In the genomic region with DNA sequence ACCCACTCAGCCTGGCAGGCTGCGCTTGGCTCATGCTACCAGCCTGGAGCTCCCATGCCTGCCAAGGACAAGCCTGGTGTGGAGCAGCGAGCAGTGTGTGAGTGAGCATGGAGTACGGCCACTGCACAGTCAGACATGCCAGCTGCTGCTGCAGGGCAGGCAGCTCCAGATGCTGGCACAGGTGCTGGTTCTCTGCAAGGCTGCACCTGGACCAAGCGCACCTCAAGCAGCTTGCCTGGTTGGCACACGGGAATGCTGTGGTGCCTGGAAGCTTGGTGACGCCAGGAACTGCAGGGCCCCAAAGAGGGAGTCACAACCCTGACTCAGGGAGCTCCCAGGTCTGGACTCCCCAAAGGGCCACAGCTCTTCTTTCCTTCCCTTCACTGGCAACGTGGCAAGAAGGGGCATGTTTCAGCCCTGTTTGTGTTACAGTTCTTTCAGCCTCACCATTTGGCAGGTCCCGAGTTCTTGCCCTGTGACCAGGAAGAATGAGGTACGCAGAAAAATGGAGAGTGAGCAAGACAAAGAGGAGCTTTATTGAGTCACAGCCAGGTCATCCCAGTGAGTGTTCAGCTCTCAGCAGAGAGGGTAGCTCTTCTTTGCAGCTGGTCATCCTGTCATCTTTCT, we compare ENCODE assay signal across 17 cellular contexts. TPM values are rescaled to one million over a fixed set of nuclear protein-coding genes. Genes with fewer than 3 reads are reported as not detected.
DNase-seq lines count a peak whose midpoint lies in the region; ATAC-seq, FAIRE-seq and TF ChIP-seq lines count a peak whose summit lies in the region.
"Had no signal": no experiment of that assay in that cellular context is flagged by ENCODE, and none has a peak within 500 bp of the region (broad histone marks: within the 10 kb centered on the region; RNA-seq: fewer than 3 reads in every experiment).

No MANE protein-coding gene starts in this region.

- in situ Hi-C loops in GM23248 (cut with MboI), result no loop called here

- BruUV-seq in PC-3 (replicated peaks; lab: Mats Ljungman, UMichigan), result no TSS peak

- no peaks in the 10 kb centered on the region for H3F3A ChIP-seq in GM23248 (ENCODE audit: insufficient read depth)
- no peaks in the 10 kb centered on the region for H3F3A ChIP-seq in PC-3 (ENCODE audit: low read length, unreplicated experiment)

- H3K9me2 ChIP-seq in GM23248 (ENCODE audit: insufficient read depth), result no peaks in the 10 kb centered on the region
- no peaks in the 10 kb centered on the region for H3K9me2 ChIP-seq in PC-3 (replicated peaks; ENCODE audit: low read length)

- H4K20me1 ChIP-seq in GM23248 (ENCODE audit: insufficient read depth) (no peaks in the 10 kb centered on the region), PC-3 (ENCODE audit: low read length) (no peaks in the 10 kb centered on the region)

- H3K4me3 ChIP-seq in GM23248 (no peak overlapping the region), PC-3 (ENCODE audit: low read length) (no peak overlapping the region), esophagus squamous epithelium (no peak overlapping the region)
- H3K4me3 ChIP-seq: suprapubic skin had no signal

- CTCF ChIA-PET in PC-3 (lab: Charles Lee), result no interaction called here

- H2AFZ ChIP-seq in GM23248 (no peak overlapping the region), PC-3 (ENCODE audit: low read length) (no peak overlapping the region)

- ATAC-seq in PC-3 (peak; percentile 20; the same call in 1 of the 2 replicates), GM21576 (IDR thresholded peaks at IDR 0.05; ENCODE audit: unreplicated experiment) (no peak)
- ATAC-seq: activated CD8-positive, alpha-beta T cell treated with anti-CD3 and anti-CD28 coated beads for 36 hours; effector memory CD8-positive, alpha-beta T cell had no signal

- POLR2A ChIA-PET in PC-3 (lab: Charles Lee; ENCODE audit: unreplicated experiment), result no interaction called here

- intact Hi-C loops in PC-3 (cut with micrococcal nuclease), result no loop called here
- intact Hi-C loops in esophagus squamous epithelium (cut with DNase I), result no loop called here
- intact Hi-C loops in posterior cingulate gyrus (cut with DNase I), result no loop called here

- TF ChIP-seq CTCF in PC-3 (conservative IDR thresholded peaks at IDR 0.05; ENCODE audit: low read depth, low read length) (no peak), esophagus squamous epithelium (IDR thresholded peaks at IDR 0.05) (peak in 1 of 6 experiments; percentile 4)

- H3K9me3 ChIP-seq in GM23248 (ENCODE audit: low read depth), result no peaks in the 10 kb centered on the region
- H3K9me3 ChIP-seq in PC-3 (ENCODE audit: low read length), result no peaks in the 10 kb centered on the region
- no peaks in the 10 kb centered on the region for H3K9me3 ChIP-seq in esophagus squamous epithelium
- H3K9me3 ChIP-seq: suprapubic skin had no signal

- no peak for TF ChIP-seq POLR2A in esophagus squamous epithelium (IDR thresholded peaks at IDR 0.05)

- H3K79me2 ChIP-seq in GM23248 (ENCODE audit: insufficient read depth) (no peaks in the 10 kb centered on the region), PC-3 (ENCODE audit: low read length) (peaks cover 39% of the 10 kb centered on the region)

- H3K27ac ChIP-seq in GM23248 (no peak overlapping the region), PC-3 (ENCODE audit: low read length) (peak overlapping the region; percentile 33), esophagus squamous epithelium (peak overlapping the region; percentile 74 to 89 (median 78))
- H3K27ac ChIP-seq: suprapubic skin had no signal

- 85 to 86% methylated on average over 9 of the region's 9 CpGs for WGBS in GM23248 (ENCODE audit: low coverage in 1 of 2, low lambda C conversion rate in 2 of 2, missing lambda C conversion rate in 2 of 2), 2 experiments
- WGBS in esophagus squamous epithelium, 2 donors, result 51 to 63% methylated on average over 6 of the region's 9 CpGs

- H3K27me3 ChIP-seq in GM23248 (replicated peaks; ENCODE audit: insufficient read depth) (no peaks in the 10 kb centered on the region), PC-3 (ENCODE audit: low read length) (no peaks in the 10 kb centered on the region), esophagus squamous epithelium (no peaks in the 10 kb centered on the region)
- H3K27me3 ChIP-seq: suprapubic skin had no signal

- DNase-seq in GM23248 (peak; percentile 31), PC-3 (peak; percentile 38), esophagus squamous epithelium (lab: John Stamatoyannopoulos, UW) (no peak), posterior cingulate gyrus (peak in 9 of 10 donors; percentile 31 to 96 (median 71)), HTR-8/SVneo (ENCODE audit: insufficient read length, low spot score) (no peak), DMS114 treated with DMSO at 0.1 percent for 48 hours (lab: John Stamatoyannopoulos, UW; ENCODE audit: unreplicated experiment) (no peak)
- no peak for DNase-seq in stimulated activated CD4-positive, alpha-beta T cell treated with anti-CD3 and anti-CD28 coated beads, Interleukin-4, amount 100 ng/mL, for 24 hours
- DNase-seq: activated CD8-positive, alpha-beta T cell treated with anti-CD3 and anti-CD28 coated beads for 36 hours; activated T-cell treated with anti-CD3 and anti-CD28 coated beads, Interleukin-2, amount 50 U/mL, for 48 hours; effector memory CD8-positive, alpha-beta T cell; NCI-H1930; NCI-H524 had no signal

- H3K4me1 ChIP-seq in GM23248 (ENCODE audit: insufficient read depth) (no peaks in the 10 kb centered on the region), PC-3 (ENCODE audit: insufficient read depth, low read length) (no peaks in the 10 kb centered on the region), esophagus squamous epithelium (peaks cover 15 to 99% (median 35%) of the 10 kb centered on the region in 3 donors)

- no peaks in the 10 kb centered on the region for H3K36me3 ChIP-seq in GM23248 (ENCODE audit: low read depth)
- H3K36me3 ChIP-seq in PC-3 (ENCODE audit: low read depth, low read length), result no peaks in the 10 kb centered on the region; the same call in 1 of the 2 replicates
- no peaks in the 10 kb centered on the region for H3K36me3 ChIP-seq in esophagus squamous epithelium
- H3K36me3 ChIP-seq: suprapubic skin had no signal

- FAIRE-seq in HTR-8/SVneo (lab: Jason Lieb, UNC), result no peak
- FAIRE-seq: frontal cortex had no signal

- no peak overlapping the region for H3K9ac ChIP-seq in GM23248
- no peak overlapping the region for H3K9ac ChIP-seq in PC-3 (ENCODE audit: low read length)

- H3K4me2 ChIP-seq in GM23248 (ENCODE audit: unreplicated experiment) (no peak overlapping the region), PC-3 (ENCODE audit: low read length) (no peak overlapping the region)

RNA-seq across cellular contexts. Expression of gene ACOT7, which starts 26.1 kb away (rescaled TPM):
- total RNA-seq in GM23248 (2014; rRNA removed; shearing (Covaris generic)), result 20.0 and 25.7 TPM in 2 replicates
- 74.7 and 79.2 TPM in 2 replicates for polyA plus RNA-seq in GM23248 (2016; fragmentation: Nextera tagmentation; extraction: Ambion mirVana)
- total RNA-seq in PC-3 (2014; rRNA removed), result 164 and 165 TPM in 2 replicates
- 10 to 100 TPM; 23.5 to 50.7 (median 39.0) TPM for total RNA-seq in esophagus squamous epithelium

RNA-seq across cellular contexts. Expression of gene HES2, which starts 52.2 kb away (rescaled TPM):
- not detected in 2 replicates for total RNA-seq in GM23248 (2014; rRNA removed; shearing (Covaris generic))
- not detected in 2 replicates for polyA plus RNA-seq in GM23248 (2016; fragmentation: Nextera tagmentation; extraction: Ambion mirVana)
- 41.0 and 42.9 TPM in 2 replicates for total RNA-seq in PC-3 (2014; rRNA removed)
- total RNA-seq in esophagus squamous epithelium, result 10 to 100 TPM; 40.5 to 51.9 (median 50.2) TPM
- total RNA-seq: frontal cortex, HT-29, liver had no signal

RNA-seq across cellular contexts. Expression of gene ESPN, which starts 57.1 kb away (rescaled TPM):
- not detected in 2 replicates for total RNA-seq in GM23248 (2014; rRNA removed; shearing (Covaris generic))
- not detected in 2 replicates for polyA plus RNA-seq in GM23248 (2016; fragmentation: Nextera tagmentation; extraction: Ambion mirVana)
- total RNA-seq in PC-3 (2014; rRNA removed) (11.1 and 14.1 TPM in 2 replicates), esophagus squamous epithelium (10 to 100 TPM; 14.5 to 22.2 (median 18.6) TPM)
- total RNA-seq: frontal cortex had no signal

Comparison
In these comparisons a context has a peak if more than half of its experiments do, and no peak if none do; other contexts are left out.
1. DNase-seq: peak in GM23248 (single experiment), PC-3 (single experiment) and posterior cingulate gyrus (9 of 10); none in esophagus squamous epithelium (single experiment), HTR-8/SVneo (single experiment), stimulated activated CD4-positive, alpha-beta T cell treated with anti-CD3 and anti-CD28 coated beads, Interleukin-4, amount 100 ng/mL, for 24 hours (single experiment) and DMS114 treated with DMSO at 0.1 percent for 48 hours (single experiment).
2. RNA of gene HES2, which starts 52.2 kb away (total RNA-seq): 40.5 to 51.9 TPM in esophagus squamous epithelium and 41.0 to 42.9 TPM in PC-3; not detected in GM23248; every median in the first group is over 10 times any median in the second.
3. RNA of gene ESPN, which starts 57.1 kb away (total RNA-seq): 14.5 to 22.2 TPM in esophagus squamous epithelium and 11.1 to 14.1 TPM in PC-3; not detected in GM23248; every median in the first group is over 10 times any median in the second.